Comparison of ENCODE assay signal across 15 cellular contexts in the genomic region with DNA sequence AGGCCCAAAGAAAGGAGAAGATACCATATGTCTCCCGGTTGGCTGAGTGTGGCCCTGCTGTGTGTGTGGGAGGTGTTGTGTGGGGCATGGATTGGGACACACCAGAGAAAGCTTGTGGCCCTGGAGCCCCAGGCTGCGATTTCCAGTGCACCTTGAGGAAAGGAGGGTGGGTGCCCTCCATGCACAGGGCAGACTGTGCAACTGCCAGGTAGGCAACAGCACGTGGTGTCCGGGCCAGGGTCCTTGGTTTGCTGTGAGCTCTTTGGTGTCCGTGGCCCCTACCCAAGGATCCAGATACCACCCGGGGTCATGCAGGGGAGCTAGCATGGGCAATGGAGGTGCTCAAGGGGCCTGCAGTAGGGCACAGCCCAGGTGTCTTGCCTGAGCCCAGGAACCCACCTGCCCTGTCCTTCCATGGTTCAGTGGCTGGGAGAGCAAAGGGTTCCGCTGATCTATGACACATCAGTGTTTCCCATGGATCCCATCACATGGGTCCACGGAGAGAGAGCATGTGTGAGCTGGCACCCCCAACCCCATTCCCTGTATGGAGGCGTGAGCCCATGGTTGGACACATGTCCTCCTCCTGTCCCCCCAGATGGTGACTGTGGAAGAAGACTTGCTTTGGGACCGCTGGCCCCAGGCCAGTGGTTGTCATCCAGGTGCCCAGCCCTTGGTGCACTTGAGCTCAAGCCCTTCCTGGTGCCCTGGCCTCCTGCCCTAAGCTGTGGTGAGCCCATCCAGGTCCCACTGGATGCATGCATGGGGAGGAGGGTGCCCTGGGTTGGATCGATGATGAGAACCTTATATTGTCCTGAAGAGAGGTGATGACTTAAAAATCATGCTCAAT.
DNase-seq lines count a peak whose midpoint lies in the region; ATAC-seq and TF ChIP-seq lines count a peak whose summit lies in the region.
"Had no signal": no experiment of that assay in that cellular context is flagged by ENCODE, and none has a peak within 500 bp of the region (broad histone marks: within the 10 kb centered on the region; RNA-seq: fewer than 3 reads in every experiment).

No MANE protein-coding gene starts in this region.

- peaks cover 45% of the 10 kb centered on the region for H3K9me3 ChIP-seq in lower lobe of right lung
- H3K9me3 ChIP-seq in upper lobe of left lung = peaks cover 4 to 96% (median 27%) of the 10 kb centered on the region in 4 donors

- no peak overlapping the region for H3K4me3 Mint-ChIP-seq in GM23338
- H3K4me3 Mint-ChIP-seq: activated T-helper 1 cell treated with anti-CD3 and anti-CD28 coated beads, Interleukin-12 subunit alpha, Interleukin-12 subunit beta, Interleukin-2, Interleukin-4 antibody, amounts not matched to agents 30 ng/mL and 10 ng/mL and 1 ng/mL, durations not matched to agents 14 hours and 24 hours and 36 hours; brain; neural crest cell had no signal

- no peak overlapping the region for H3K27ac Mint-ChIP-seq in GM23338
- H3K27ac Mint-ChIP-seq: activated T-helper 1 cell treated with anti-CD3 and anti-CD28 coated beads, Interleukin-12 subunit alpha, Interleukin-12 subunit beta, Interleukin-2, Interleukin-4 antibody, amounts not matched to agents 30 ng/mL and 10 ng/mL and 1 ng/mL, durations not matched to agents 14 hours and 24 hours and 36 hours; brain had no signal

- H3K27me3 ChIP-seq in dorsolateral prefrontal cortex (no peaks in the 10 kb centered on the region), lower lobe of right lung (ENCODE audit: low read depth) (no peaks in the 10 kb centered on the region), upper lobe of left lung (no peaks in the 10 kb centered on the region), GM23338 (ENCODE audit: insufficient read depth) (no peaks in the 10 kb centered on the region)
- H3K27me3 ChIP-seq: gastrocnemius medialis had no signal

- ATAC-seq in lower lobe of right lung (no peak), upper lobe of left lung (ENCODE audit: low FRiP score in 2 of 2) (no peak), GM23338 (no peak)
- ATAC-seq: gastrocnemius medialis had no signal

- no peaks in the 10 kb centered on the region for H3K4me1 ChIP-seq in lower lobe of right lung
- H3K4me1 ChIP-seq in upper lobe of left lung = no peaks in the 10 kb centered on the region
- H3K4me1 ChIP-seq in GM23338 (ENCODE audit: insufficient read depth) = no peaks in the 10 kb centered on the region
- H3K4me1 ChIP-seq: Caco-2, gastrocnemius medialis had no signal

- H3K9me3 Mint-ChIP-seq in GM23338 = peaks cover 98% of the 10 kb centered on the region

- peaks cover 26% of the 10 kb centered on the region for H3K36me3 Mint-ChIP-seq in GM23338 (ENCODE audit: low read depth)

- H3K36me3 ChIP-seq in lower lobe of right lung (no peaks in the 10 kb centered on the region), upper lobe of left lung (no peaks in the 10 kb centered on the region), GM23338 (ENCODE audit: insufficient read depth) (no peaks in the 10 kb centered on the region)
- H3K36me3 ChIP-seq: gastrocnemius medialis, thoracic aorta had no signal

- no peak overlapping the region for H3K27ac ChIP-seq in dorsolateral prefrontal cortex
- H3K27ac ChIP-seq in lower lobe of right lung = no peak overlapping the region
- H3K27ac ChIP-seq in upper lobe of left lung = no peak overlapping the region
- no peak overlapping the region for H3K27ac ChIP-seq in GM23338 (ENCODE audit: low read depth)
- H3K27ac ChIP-seq: gastrocnemius medialis, thoracic aorta had no signal

- H3K9me2 ChIP-seq in GM23338 (ENCODE audit: insufficient read depth) = no peaks in the 10 kb centered on the region

- WGBS in upper lobe of left lung, 2 donors = 78 to 84% methylated on average over 4 to 11 of the region's 11 CpGs

- H2AFZ ChIP-seq in GM23338 = no peak overlapping the region

- no peak overlapping the region for H3K4me2 ChIP-seq in GM23338

- H3F3A ChIP-seq in GM23338 (replicated peaks; ENCODE audit: low read depth) = no peaks in the 10 kb centered on the region

- TF ChIP-seq POLR2A in upper lobe of left lung (IDR thresholded peaks at IDR 0.05) = no peak

- intact Hi-C loops in dorsolateral prefrontal cortex (cut with DNase I) (no loop called here), lower lobe of right lung (cut with DNase I) (no loop called here)

- TF ChIP-seq CTCF in dorsolateral prefrontal cortex (IDR thresholded peaks at IDR 0.05 in 54 of 56, conservative IDR thresholded peaks at IDR 0.05 in 2 of 56; ENCODE audit: low read depth in 1 of 56, partially characterized antibody in 56 of 56) (no peak), lower lobe of right lung (IDR thresholded peaks at IDR 0.05) (no peak), upper lobe of left lung (IDR thresholded peaks at IDR 0.05) (no peak), GM23338 (conservative IDR thresholded peaks at IDR 0.05; ENCODE audit: low read depth in 2 of 2) (no peak)

- TF ChIP-seq EP300 in upper lobe of left lung (IDR thresholded peaks at IDR 0.05) = no peak

- H3K79me2 ChIP-seq in GM23338 (replicated peaks; ENCODE audit: insufficient read depth) = no peaks in the 10 kb centered on the region

- H3K4me3 ChIP-seq in dorsolateral prefrontal cortex (no peak overlapping the region), lower lobe of right lung (no peak overlapping the region), upper lobe of left lung (no peak overlapping the region), GM23338 (no peak overlapping the region)
- H3K4me3 ChIP-seq: gastrocnemius medialis, thoracic aorta had no signal

- peak; percentile 46 for DNase-seq in activated effector memory CD4-positive, alpha-beta T cell treated with anti-CD3 and anti-CD28 coated beads, Interleukin-2, amount 50 U/mL, for 16 hours
- no peak for DNase-seq in activated effector memory CD4-positive, alpha-beta T cell treated with Interleukin-2 at 50 U/mL for 16 hours
- peak; percentile 2 to 35 (median 20) for DNase-seq in dorsolateral prefrontal cortex
- peak; percentile 34 for DNase-seq in lower lobe of right lung
- peak; percentile 18 to 24 for DNase-seq in upper lobe of left lung
- no peak for DNase-seq in HPDE6-E6E7 (ENCODE audit: extremely low spot score)
- DNase-seq in NCI-H446 (lab: John Stamatoyannopoulos, UW) = no peak
- no peak for DNase-seq in GM23338 (ENCODE audit: low spot score)
- DNase-seq: gastrocnemius medialis, MV-4-11 had no signal

- H4K20me1 ChIP-seq in GM23338 (replicated peaks; ENCODE audit: insufficient read depth) = no peaks in the 10 kb centered on the region

- peaks cover 8% of the 10 kb centered on the region for H3K27me3 Mint-ChIP-seq in GM23338 (ENCODE audit: insufficient read depth, low read depth, poor library complexity)
- H3K27me3 Mint-ChIP-seq: brain had no signal

- no peaks in the 10 kb centered on the region for H3K4me1 Mint-ChIP-seq in GM23338
- H3K4me1 Mint-ChIP-seq: brain, neural crest cell had no signal

TF ChIP-seq in GM23338, 12 proteins besides CTCF, POLR2A, EP300 and RAD21 (continues in another document):
- TF ChIP-seq, protein P1, sequence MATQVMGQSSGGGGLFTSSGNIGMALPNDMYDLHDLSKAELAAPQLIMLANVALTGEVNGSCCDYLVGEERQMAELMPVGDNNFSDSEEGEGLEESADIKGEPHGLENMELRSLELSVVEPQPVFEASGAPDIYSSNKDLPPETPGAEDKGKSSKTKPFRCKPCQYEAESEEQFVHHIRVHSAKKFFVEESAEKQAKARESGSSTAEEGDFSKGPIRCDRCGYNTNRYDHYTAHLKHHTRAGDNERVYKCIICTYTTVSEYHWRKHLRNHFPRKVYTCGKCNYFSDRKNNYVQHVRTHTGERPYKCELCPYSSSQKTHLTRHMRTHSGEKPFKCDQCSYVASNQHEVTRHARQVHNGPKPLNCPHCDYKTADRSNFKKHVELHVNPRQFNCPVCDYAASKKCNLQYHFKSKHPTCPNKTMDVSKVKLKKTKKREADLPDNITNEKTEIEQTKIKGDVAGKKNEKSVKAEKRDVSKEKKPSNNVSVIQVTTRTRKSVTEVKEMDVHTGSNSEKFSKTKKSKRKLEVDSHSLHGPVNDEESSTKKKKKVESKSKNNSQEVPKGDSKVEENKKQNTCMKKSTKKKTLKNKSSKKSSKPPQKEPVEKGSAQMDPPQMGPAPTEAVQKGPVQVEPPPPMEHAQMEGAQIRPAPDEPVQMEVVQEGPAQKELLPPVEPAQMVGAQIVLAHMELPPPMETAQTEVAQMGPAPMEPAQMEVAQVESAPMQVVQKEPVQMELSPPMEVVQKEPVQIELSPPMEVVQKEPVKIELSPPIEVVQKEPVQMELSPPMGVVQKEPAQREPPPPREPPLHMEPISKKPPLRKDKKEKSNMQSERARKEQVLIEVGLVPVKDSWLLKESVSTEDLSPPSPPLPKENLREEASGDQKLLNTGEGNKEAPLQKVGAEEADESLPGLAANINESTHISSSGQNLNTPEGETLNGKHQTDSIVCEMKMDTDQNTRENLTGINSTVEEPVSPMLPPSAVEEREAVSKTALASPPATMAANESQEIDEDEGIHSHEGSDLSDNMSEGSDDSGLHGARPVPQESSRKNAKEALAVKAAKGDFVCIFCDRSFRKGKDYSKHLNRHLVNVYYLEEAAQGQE (IDR thresholded peaks at IDR 0.05; ENCODE audit: unreplicated experiment) = no peak
- no peak for TF ChIP-seq STAT1 (IDR thresholded peaks at IDR 0.05; ENCODE audit: unreplicated experiment)

Comparison
In these comparisons a context has a peak if more than half of its experiments do, and no peak if none do; other contexts are left out.
1. DNase-seq: peak in activated effector memory CD4-positive, alpha-beta T cell treated with anti-CD3 and anti-CD28 coated beads, Interleukin-2, amount 50 U/mL, for 16 hours (single experiment), dorsolateral prefrontal cortex (10 of 10), lower lobe of right lung (single experiment) and upper lobe of left lung (2 of 2); none in activated effector memory CD4-positive, alpha-beta T cell treated with Interleukin-2 at 50 U/mL for 16 hours (single experiment), HPDE6-E6E7 (single experiment), NCI-H446 (0 of 2) and GM23338 (single experiment).